ENCODE assay signal across 8 cellular contexts in the genomic region with DNA sequence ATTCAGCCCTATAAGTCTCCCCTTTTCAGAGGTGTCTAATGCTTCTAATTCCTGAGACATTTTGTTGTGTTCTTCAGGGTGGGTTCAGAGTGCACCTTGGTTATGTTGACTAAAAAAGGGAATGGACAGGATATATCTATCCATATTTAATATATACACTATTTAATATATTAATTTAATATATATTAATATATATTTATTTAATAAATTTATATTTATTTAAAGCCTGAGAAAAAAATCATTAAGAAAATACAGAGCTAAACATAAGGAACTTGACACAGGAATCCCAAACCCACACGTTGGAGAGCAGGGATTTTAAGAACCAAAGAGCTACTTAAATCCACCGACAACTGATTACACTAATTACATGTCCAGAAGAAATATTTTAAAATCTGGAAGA.
"Had no signal": no experiment of that assay in that cellular context is flagged by ENCODE, and none has a peak within 500 bp of the region (broad histone marks: within the 10 kb centered on the region; RNA-seq: fewer than 3 reads in every experiment).

No MANE protein-coding gene starts in this region.

- H3K27ac Mint-ChIP-seq: GM23338, H9, HFFc6 had no signal

- H3K9me3 Mint-ChIP-seq: GM23338, H9, HFFc6 had no signal

- H3K4me3 Mint-ChIP-seq: GM23338, H9, HFFc6 had no signal

- DNase-seq: GM23248, GOT3, H7, H9, HCEC 1CT, HFFc6 had no signal

- ATAC-seq: GM23338, HCT116 had no signal
